In the genomic region with DNA sequence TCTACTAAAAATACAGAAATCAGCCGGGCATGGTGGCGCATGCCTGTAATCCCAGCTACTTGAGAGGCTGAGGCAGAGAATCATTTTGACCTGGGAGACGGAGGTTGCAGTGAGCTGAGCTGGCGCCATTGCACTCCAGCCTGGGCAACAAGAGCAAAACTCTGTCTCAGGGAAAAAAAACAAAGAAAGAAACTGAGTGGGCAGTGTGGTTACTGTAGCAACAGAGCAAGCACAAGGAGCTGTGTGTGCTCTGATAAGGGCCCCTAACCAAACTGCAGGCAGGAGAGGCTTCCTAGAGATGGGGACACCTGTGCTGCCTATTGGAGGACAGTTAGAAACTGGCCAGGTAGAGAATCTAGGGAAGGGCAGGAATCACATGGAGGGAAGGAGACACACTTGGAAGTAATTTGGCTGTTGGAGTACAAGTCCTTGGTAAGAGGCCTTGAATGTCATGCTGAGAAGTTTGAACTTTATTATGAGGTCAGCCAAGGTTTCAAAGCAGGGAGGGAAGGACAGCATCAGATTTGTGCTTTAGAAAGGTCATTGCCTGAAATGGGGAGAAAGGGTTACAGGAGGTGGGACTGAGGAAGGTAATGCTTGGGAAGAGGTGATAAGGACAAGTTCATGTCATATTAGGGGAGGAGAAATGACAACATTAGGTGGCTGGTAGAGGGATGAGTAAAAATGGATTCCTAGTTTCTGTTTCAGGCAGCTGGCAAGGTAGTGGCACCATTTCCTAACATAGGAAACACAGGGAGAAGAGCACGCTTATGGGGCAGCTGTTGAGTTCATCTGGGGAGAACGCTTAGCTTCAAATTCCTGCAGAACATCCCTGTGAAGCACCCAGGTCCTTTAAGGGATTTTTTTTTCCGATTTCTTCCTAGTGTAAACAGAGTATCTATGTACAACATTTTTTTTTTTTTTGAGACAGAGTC, we compare ENCODE assay signal across 14 cellular contexts.
A peak's percentile ranks its signal among the peaks of the same experiment; 100 is the strongest.
DNase-seq lines count a peak whose midpoint lies in the region; ATAC-seq and TF ChIP-seq lines count a peak whose summit lies in the region.
"Had no signal": no experiment of that assay in that cellular context is flagged by ENCODE, and none has a peak within 500 bp of the region (broad histone marks: within the 10 kb centered on the region; RNA-seq: fewer than 3 reads in every experiment).

No MANE protein-coding gene starts in this region.

- H3K4me1 Mint-ChIP-seq in activated CD8-positive, alpha-beta memory T cell treated with anti-CD3 and anti-CD28 coated beads, Interleukin-2, amount 10 ng/mL, durations not matched to agents 7 days and 5 days = peaks cover 21% of the 10 kb centered on the region
- H3K4me1 Mint-ChIP-seq in T-helper 1 cell treated with Interleukin-12 subunit alpha and Interleukin-12 subunit beta and Interleukin-4 antibody, amounts not matched to agents 30 μg/mL and 1 μg/mL, for 36 hours (ENCODE audit: low read depth) = peaks cover 17% of the 10 kb centered on the region
- peaks cover 37% of the 10 kb centered on the region for H3K4me1 Mint-ChIP-seq in stimulated activated naive CD8-positive, alpha-beta T cell treated with anti-CD3 and anti-CD28 coated beads, Interleukin-15, Interleukin-2, amounts not matched to agents 100 ng/mL and 50 ng/mL, for 24 hours (ENCODE audit: low read depth)

- H3K27me3 Mint-ChIP-seq in activated CD8-positive, alpha-beta memory T cell treated with anti-CD3 and anti-CD28 coated beads, Interleukin-2, amount 10 ng/mL, durations not matched to agents 7 days and 5 days = no peaks in the 10 kb centered on the region
- H3K27me3 Mint-ChIP-seq in T-helper 1 cell treated with Interleukin-12 subunit alpha and Interleukin-12 subunit beta and Interleukin-4 antibody, amounts not matched to agents 30 μg/mL and 1 μg/mL, for 36 hours (ENCODE audit: low read depth) = no peaks in the 10 kb centered on the region
- no peaks in the 10 kb centered on the region for H3K27me3 Mint-ChIP-seq in stimulated activated naive CD8-positive, alpha-beta T cell treated with anti-CD3 and anti-CD28 coated beads, Interleukin-15, Interleukin-2, amounts not matched to agents 100 ng/mL and 50 ng/mL, for 24 hours

- DNase-seq in activated CD8-positive, alpha-beta memory T cell treated with anti-CD3 and anti-CD28 coated beads, Interleukin-2, amount 50 U/mL, for 48 hours = peak; percentile 44
- DNase-seq in activated CD8-positive, alpha-beta memory T cell treated with anti-CD3 and anti-CD28 coated beads, Interleukin-2, amount 10 ng/mL, durations not matched to agents 7 days and 5 days = no peak
- DNase-seq in choroid plexus epithelial cell (ENCODE audit: low read depth) (peak; percentile 17), hepatic stellate cell (ENCODE audit: low spot score) (no peak)
- DNase-seq: mammary epithelial cell, NCI-H1694 treated with DMSO at 0.1 percent for 48 hours, NCI-H774, Right ventricle myocardium superior, SW 1271 had no signal

- CTCF ChIA-PET in activated CD8-positive, alpha-beta memory T cell treated with anti-CD3 and anti-CD28 coated beads, Interleukin-2, amount 10 ng/mL, durations not matched to agents 7 days and 5 days (lab: Charles Lee) = interaction anchor here (1.6 to 2.7 kb wide), 2 partner anchors 70 to 101 kb away, joined by 3 to 10 read pairs; partner anchors contain the start of gene ARTN

- peaks cover 4% of the 10 kb centered on the region for H3K36me3 Mint-ChIP-seq in activated CD8-positive, alpha-beta memory T cell treated with anti-CD3 and anti-CD28 coated beads, Interleukin-2, amount 10 ng/mL, durations not matched to agents 7 days and 5 days
- peaks cover 4% of the 10 kb centered on the region for H3K36me3 Mint-ChIP-seq in T-helper 1 cell treated with Interleukin-12 subunit alpha and Interleukin-12 subunit beta and Interleukin-4 antibody, amounts not matched to agents 30 μg/mL and 1 μg/mL, for 36 hours (ENCODE audit: low read depth)
- H3K36me3 Mint-ChIP-seq in stimulated activated naive CD8-positive, alpha-beta T cell treated with anti-CD3 and anti-CD28 coated beads, Interleukin-15, Interleukin-2, amounts not matched to agents 100 ng/mL and 50 ng/mL, for 24 hours (ENCODE audit: low read depth) = peaks cover 11% of the 10 kb centered on the region

- no peak overlapping the region for H3K4me3 Mint-ChIP-seq in activated CD8-positive, alpha-beta memory T cell treated with anti-CD3 and anti-CD28 coated beads, Interleukin-2, amount 10 ng/mL, durations not matched to agents 7 days and 5 days
- H3K4me3 Mint-ChIP-seq in T-helper 1 cell treated with Interleukin-12 subunit alpha and Interleukin-12 subunit beta and Interleukin-4 antibody, amounts not matched to agents 30 μg/mL and 1 μg/mL, for 36 hours = no peak overlapping the region
- no peak overlapping the region for H3K4me3 Mint-ChIP-seq in stimulated activated naive CD8-positive, alpha-beta T cell treated with anti-CD3 and anti-CD28 coated beads, Interleukin-15, Interleukin-2, amounts not matched to agents 100 ng/mL and 50 ng/mL, for 24 hours

- no peaks in the 10 kb centered on the region for H3K9me3 Mint-ChIP-seq in activated CD8-positive, alpha-beta memory T cell treated with anti-CD3 and anti-CD28 coated beads, Interleukin-2, amount 10 ng/mL, durations not matched to agents 7 days and 5 days (ENCODE audit: low read depth)
- no peaks in the 10 kb centered on the region for H3K9me3 Mint-ChIP-seq in T-helper 1 cell treated with Interleukin-12 subunit alpha and Interleukin-12 subunit beta and Interleukin-4 antibody, amounts not matched to agents 30 μg/mL and 1 μg/mL, for 36 hours
- H3K9me3 Mint-ChIP-seq in stimulated activated naive CD8-positive, alpha-beta T cell treated with anti-CD3 and anti-CD28 coated beads, Interleukin-15, Interleukin-2, amounts not matched to agents 100 ng/mL and 50 ng/mL, for 24 hours = no peaks in the 10 kb centered on the region

- ATAC-seq in activated CD8-positive, alpha-beta memory T cell treated with anti-CD3 and anti-CD28 coated beads, Interleukin-2, amount 10 ng/mL, durations not matched to agents 7 days and 5 days = no peak
- ATAC-seq in HG03025 (IDR thresholded peaks at IDR 0.05; ENCODE audit: low FRiP score, unreplicated experiment) (no peak), GM21515 (IDR thresholded peaks at IDR 0.05; ENCODE audit: unreplicated experiment) (no peak)

- no peak overlapping the region for H3K27ac Mint-ChIP-seq in activated CD8-positive, alpha-beta memory T cell treated with anti-CD3 and anti-CD28 coated beads, Interleukin-2, amount 10 ng/mL, durations not matched to agents 7 days and 5 days
- H3K27ac Mint-ChIP-seq in T-helper 1 cell treated with Interleukin-12 subunit alpha and Interleukin-12 subunit beta and Interleukin-4 antibody, amounts not matched to agents 30 μg/mL and 1 μg/mL, for 36 hours = peak overlapping the region; percentile 28
- H3K27ac Mint-ChIP-seq in stimulated activated naive CD8-positive, alpha-beta T cell treated with anti-CD3 and anti-CD28 coated beads, Interleukin-15, Interleukin-2, amounts not matched to agents 100 ng/mL and 50 ng/mL, for 24 hours = peak overlapping the region; percentile 9

- no peak for TF ChIP-seq CTCF in choroid plexus epithelial cell (conservative IDR thresholded peaks at IDR 0.05; ENCODE audit: low read depth, low read length)

- no peak overlapping the region for H3K4me3 ChIP-seq in choroid plexus epithelial cell (ENCODE audit: low read depth, low read length)
- H3K4me3 ChIP-seq: BLaER1 had no signal

Comparison
In these comparisons a context has a peak if more than half of its experiments do, and no peak if none do; other contexts are left out.
1. DNase-seq: peak in activated CD8-positive, alpha-beta memory T cell treated with anti-CD3 and anti-CD28 coated beads, Interleukin-2, amount 50 U/mL, for 48 hours (single experiment) and choroid plexus epithelial cell (single experiment); none in activated CD8-positive, alpha-beta memory T cell treated with anti-CD3 and anti-CD28 coated beads, Interleukin-2, amount 10 ng/mL, durations not matched to agents 7 days and 5 days (single experiment) and hepatic stellate cell (single experiment).